ENCODE assay signal across 1 cellular context in the genomic region with DNA sequence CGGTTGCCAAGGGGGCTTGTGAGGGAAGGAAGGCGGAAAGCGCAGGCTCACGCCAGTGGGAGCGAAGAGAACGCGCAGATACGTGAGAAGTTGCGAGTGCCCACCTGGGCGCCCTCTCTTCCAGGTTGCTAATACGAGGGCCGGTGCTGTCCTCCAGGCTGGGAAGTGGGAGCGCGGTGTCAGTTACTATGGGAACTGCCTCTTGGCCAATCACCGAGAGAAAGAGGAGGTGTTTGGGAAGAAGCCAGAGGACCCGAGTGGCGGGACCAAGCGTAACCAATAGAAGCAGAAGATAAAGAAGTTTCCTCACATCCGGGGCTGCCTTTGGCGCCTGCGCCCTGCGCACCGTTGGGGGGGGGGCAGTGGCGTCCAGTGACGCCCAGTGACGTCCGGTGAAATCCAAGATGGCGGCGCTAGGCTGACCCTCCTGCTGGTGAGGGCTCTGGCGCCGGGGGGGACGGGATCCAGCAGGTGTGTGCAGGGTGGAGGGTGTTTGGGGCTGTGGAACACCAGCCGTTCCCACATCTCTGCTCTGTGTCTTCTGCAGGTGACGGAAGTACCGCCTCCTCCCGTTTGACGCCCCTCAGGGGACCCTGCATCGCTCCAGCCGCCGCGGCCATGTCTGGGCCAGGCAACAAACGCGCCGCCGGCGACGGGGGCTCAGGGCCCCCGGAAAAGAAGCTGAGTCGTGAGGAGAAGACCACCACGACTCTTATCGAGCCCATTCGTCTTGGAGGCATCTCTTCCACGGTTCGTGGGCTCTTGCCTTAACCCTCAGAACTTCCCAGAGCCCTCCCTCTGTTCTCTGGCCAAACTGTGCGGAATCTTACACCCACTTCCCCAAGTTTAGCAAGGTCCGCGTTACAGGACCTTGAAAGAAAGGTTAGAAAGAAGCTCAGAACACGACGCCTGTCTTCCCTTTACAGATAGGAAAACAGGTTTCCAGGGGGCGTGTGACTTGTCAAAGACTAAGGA.
A peak's percentile ranks its signal among the peaks of the same experiment; 100 is the strongest.
TF ChIP-seq lines count a peak whose summit lies in the region.

TSS of gene CFAP119 (minus strand) at position 135 of the 975 bp plus-strand sequence. CDS start 314 bp downstream, outside the sequence.
TSS of gene RNF40 (plus strand) at position 395 of the 975 bp plus-strand sequence. CDS start at position 619, 224 bp downstream.

TF ChIP-seq in HepG2, 621 proteins besides CTCF, POLR2A, EP300 and RAD21 (continued from another document and continues in another):
- TF ChIP-seq, protein P1, sequence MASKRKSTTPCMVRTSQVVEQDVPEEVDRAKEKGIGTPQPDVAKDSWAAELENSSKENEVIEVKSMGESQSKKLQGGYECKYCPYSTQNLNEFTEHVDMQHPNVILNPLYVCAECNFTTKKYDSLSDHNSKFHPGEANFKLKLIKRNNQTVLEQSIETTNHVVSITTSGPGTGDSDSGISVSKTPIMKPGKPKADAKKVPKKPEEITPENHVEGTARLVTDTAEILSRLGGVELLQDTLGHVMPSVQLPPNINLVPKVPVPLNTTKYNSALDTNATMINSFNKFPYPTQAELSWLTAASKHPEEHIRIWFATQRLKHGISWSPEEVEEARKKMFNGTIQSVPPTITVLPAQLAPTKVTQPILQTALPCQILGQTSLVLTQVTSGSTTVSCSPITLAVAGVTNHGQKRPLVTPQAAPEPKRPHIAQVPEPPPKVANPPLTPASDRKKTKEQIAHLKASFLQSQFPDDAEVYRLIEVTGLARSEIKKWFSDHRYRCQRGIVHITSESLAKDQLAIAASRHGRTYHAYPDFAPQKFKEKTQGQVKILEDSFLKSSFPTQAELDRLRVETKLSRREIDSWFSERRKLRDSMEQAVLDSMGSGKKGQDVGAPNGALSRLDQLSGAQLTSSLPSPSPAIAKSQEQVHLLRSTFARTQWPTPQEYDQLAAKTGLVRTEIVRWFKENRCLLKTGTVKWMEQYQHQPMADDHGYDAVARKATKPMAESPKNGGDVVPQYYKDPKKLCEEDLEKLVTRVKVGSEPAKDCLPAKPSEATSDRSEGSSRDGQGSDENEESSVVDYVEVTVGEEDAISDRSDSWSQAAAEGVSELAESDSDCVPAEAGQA (IDR thresholded peaks at IDR 0.05; ENCODE audit: low read depth) = peak; percentile 98
- TF ChIP-seq, protein P1 (CRISPR knock-in tag; IDR thresholded peaks at IDR 0.05; ENCODE audit: borderline replicate concordance) = 0 out of 2 replicates have a peak, but pooled peaks have one; percentile 71
- TF ChIP-seq PPARG (CRISPR knock-in tag; conservative IDR thresholded peaks at IDR 0.05) = 0 out of 2 replicates have a peak, but pooled peaks have one; percentile 1
- TF ChIP-seq TAF1 (CRISPR knock-in tag; IDR thresholded peaks at IDR 0.05) = peak; percentile 97
- peak; percentile 70 for TF ChIP-seq ZNF143 (CRISPR knock-in tag; IDR thresholded peaks at IDR 0.05)
- 0 out of 2 replicates have a peak, but pooled peaks have one; percentile 69 for TF ChIP-seq ZNF124 (CRISPR knock-in tag; IDR thresholded peaks at IDR 0.05)
- TF ChIP-seq ZNF207 (IDR thresholded peaks at IDR 0.05; ENCODE audit: borderline replicate concordance) = no peak
- TF ChIP-seq ZNF468 (CRISPR knock-in tag; IDR thresholded peaks at IDR 0.05) = no peak
- peak; percentile 60; the same call in 1 of the 2 replicates for TF ChIP-seq ZFYVE20 (CRISPR knock-in tag; IDR thresholded peaks at IDR 0.05; ENCODE audit: borderline replicate concordance, low read depth)
- TF ChIP-seq SSRP1 (CRISPR knock-in tag; IDR thresholded peaks at IDR 0.05) = no peak
- TF ChIP-seq SKIL (CRISPR knock-in tag; IDR thresholded peaks at IDR 0.05; ENCODE audit: borderline replicate concordance) = no peak
- TF ChIP-seq SNRNP70 (IDR thresholded peaks at IDR 0.05; ENCODE audit: low read depth, low read length) = no peak
- TF ChIP-seq ARID5B (CRISPR knock-in tag; IDR thresholded peaks at IDR 0.05) = peak; percentile 58
- no peak for TF ChIP-seq ZNF337 (CRISPR knock-in tag; IDR thresholded peaks at IDR 0.05; ENCODE audit: borderline replicate concordance, low read depth)
- TF ChIP-seq, protein P2, sequence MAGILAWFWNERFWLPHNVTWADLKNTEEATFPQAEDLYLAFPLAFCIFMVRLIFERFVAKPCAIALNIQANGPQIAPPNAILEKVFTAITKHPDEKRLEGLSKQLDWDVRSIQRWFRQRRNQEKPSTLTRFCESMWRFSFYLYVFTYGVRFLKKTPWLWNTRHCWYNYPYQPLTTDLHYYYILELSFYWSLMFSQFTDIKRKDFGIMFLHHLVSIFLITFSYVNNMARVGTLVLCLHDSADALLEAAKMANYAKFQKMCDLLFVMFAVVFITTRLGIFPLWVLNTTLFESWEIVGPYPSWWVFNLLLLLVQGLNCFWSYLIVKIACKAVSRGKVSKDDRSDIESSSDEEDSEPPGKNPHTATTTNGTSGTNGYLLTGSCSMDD (CRISPR knock-in tag; IDR thresholded peaks at IDR 0.05) = no peak
- peak; percentile 82; the same call in 1 of the 2 replicates for TF ChIP-seq ZNF563 (CRISPR knock-in tag; IDR thresholded peaks at IDR 0.05)
- TF ChIP-seq ZNF768 (CRISPR knock-in tag; IDR thresholded peaks at IDR 0.05) = no peak
- no peak for TF ChIP-seq AKAP8 (CRISPR knock-in tag; IDR thresholded peaks at IDR 0.05)
- no peak for TF ChIP-seq NR3C1 (CRISPR knock-in tag; IDR thresholded peaks at IDR 0.05)
- no peak for TF ChIP-seq HNRNPUL1 (IDR thresholded peaks at IDR 0.05; ENCODE audit: low read depth, low read length)
- no peak for TF ChIP-seq ZNF7 (CRISPR knock-in tag; IDR thresholded peaks at IDR 0.05)
- TF ChIP-seq ZKSCAN8 (CRISPR knock-in tag; IDR thresholded peaks at IDR 0.05; ENCODE audit: borderline replicate concordance) = no peak; the same call in 1 of the 2 replicates
- TF ChIP-seq ZNF841 (CRISPR knock-in tag; IDR thresholded peaks at IDR 0.05; ENCODE audit: borderline replicate concordance) = no peak
- TF ChIP-seq KAT8 (CRISPR knock-in tag; IDR thresholded peaks at IDR 0.05) = peak; percentile 93
- TF ChIP-seq ZNF766 (CRISPR knock-in tag; IDR thresholded peaks at IDR 0.05; ENCODE audit: borderline replicate concordance) = 0 out of 2 replicates have a peak, but pooled peaks have one; percentile 77
- TF ChIP-seq, protein P3, sequence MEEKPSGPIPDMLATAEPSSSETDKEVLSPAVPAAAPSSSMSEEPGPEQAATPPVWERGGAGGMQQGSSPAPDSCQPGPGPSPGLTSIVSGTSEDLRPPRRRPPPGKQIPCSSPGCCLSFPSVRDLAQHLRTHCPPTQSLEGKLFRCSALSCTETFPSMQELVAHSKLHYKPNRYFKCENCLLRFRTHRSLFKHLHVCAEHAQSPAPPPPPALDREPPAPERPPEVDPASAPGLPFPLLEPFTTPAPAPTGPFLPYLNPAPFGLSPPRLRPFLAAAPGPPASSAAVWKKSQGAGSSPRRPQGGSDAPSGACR (CRISPR knock-in tag; IDR thresholded peaks at IDR 0.05) = peak; percentile 75; the same call in 1 of the 2 replicates
- TF ChIP-seq TMF1 (CRISPR knock-in tag; IDR thresholded peaks at IDR 0.05; ENCODE audit: low read depth) = peak; percentile 91
- peak; percentile 53 for TF ChIP-seq TBX2 (CRISPR knock-in tag; IDR thresholded peaks at IDR 0.05; ENCODE audit: borderline replicate concordance)
- no peak; the same call in 1 of the 2 replicates for TF ChIP-seq AHDC1 (CRISPR knock-in tag; IDR thresholded peaks at IDR 0.05; ENCODE audit: borderline replicate concordance)
- no peak for TF ChIP-seq KDM3A (CRISPR knock-in tag; IDR thresholded peaks at IDR 0.05; ENCODE audit: low read depth)
- peak; percentile 73; the same call in 1 of the 2 replicates for TF ChIP-seq ZNF567 (CRISPR knock-in tag; IDR thresholded peaks at IDR 0.05; ENCODE audit: borderline replicate concordance)
- TF ChIP-seq HNF4A (CRISPR knock-in tag; IDR thresholded peaks at IDR 0.05) = no peak; the same call in 1 of the 2 replicates
- TF ChIP-seq RBM39 (IDR thresholded peaks at IDR 0.05; ENCODE audit: low read depth, low read length, poor library complexity, severe bottlenecking) = peak; percentile 54
- no peak for TF ChIP-seq RARG (CRISPR knock-in tag; IDR thresholded peaks at IDR 0.05; ENCODE audit: low read depth)
- TF ChIP-seq ZNF879 (CRISPR knock-in tag; IDR thresholded peaks at IDR 0.05) = no peak
- TF ChIP-seq ZNF383 (CRISPR knock-in tag; IDR thresholded peaks at IDR 0.05; ENCODE audit: borderline replicate concordance) = no peak
